ENCODE assay signal across 2 cellular contexts in genomic region chr19:8386990-8387389, GRCh38.
A peak's percentile ranks its signal among the peaks of the same experiment; 100 is the strongest.
TF ChIP-seq lines count a peak whose summit lies in the region.

No MANE protein-coding gene starts in this region.

TF ChIP-seq in A549, 52 proteins besides CTCF, POLR2A, EP300 and RAD21 (continued from another document and continues in another):
- TF ChIP-seq BCL3 (IDR thresholded peaks at IDR 0.05) (no peak), HDAC2 (IDR thresholded peaks at IDR 0.05) (no peak), SREBF2 (IDR thresholded peaks at IDR 0.05) (no peak), PBX3 (IDR thresholded peaks at IDR 0.05) (no peak), NR3C1 (IDR thresholded peaks at IDR 0.05) (no peak), NFE2L2 (conservative IDR thresholded peaks at IDR 0.05; ENCODE audit: low read length) (no peak), RARB (CRISPR knock-in tag; IDR thresholded peaks at IDR 0.05) (no peak), NPAS2 (CRISPR knock-in tag; IDR thresholded peaks at IDR 0.05; ENCODE audit: borderline replicate concordance) (no peak), MYC (IDR thresholded peaks at IDR 0.05; ENCODE audit: borderline replicate concordance, low read length) (no peak), HOXB13 (CRISPR knock-in tag; IDR thresholded peaks at IDR 0.05; ENCODE audit: low read depth) (0 out of 2 replicates have a peak, but pooled peaks have one; percentile 56), ZFP36 (IDR thresholded peaks at IDR 0.05; ENCODE audit: borderline replicate concordance, partially characterized antibody) (no peak), USF2 (IDR thresholded peaks at IDR 0.05) (no peak), ZSCAN20 (CRISPR knock-in tag; IDR thresholded peaks at IDR 0.05) (peak; percentile 83), EHMT2 (IDR thresholded peaks at IDR 0.05; ENCODE audit: low read depth) (no peak), REST (IDR thresholded peaks at IDR 0.05) (no peak), ZC3H11A (IDR thresholded peaks at IDR 0.05) (no peak), RFX5 (IDR thresholded peaks at IDR 0.05) (no peak), KDM1A (IDR thresholded peaks at IDR 0.05; ENCODE audit: low read depth) (no peak), MAFK (IDR thresholded peaks at IDR 0.05; ENCODE audit: partially characterized antibody) (no peak), ATOH8 (CRISPR knock-in tag; IDR thresholded peaks at IDR 0.05; ENCODE audit: low read depth) (0 out of 2 replicates have a peak, but pooled peaks have one; percentile 39), PHF8 (IDR thresholded peaks at IDR 0.05; ENCODE audit: borderline replicate concordance, low read depth) (no peak), HOXA7 (CRISPR knock-in tag; IDR thresholded peaks at IDR 0.05) (no peak), CHD2 (IDR thresholded peaks at IDR 0.05; ENCODE audit: low read length, partially characterized antibody) (no peak), E2F6 (IDR thresholded peaks at IDR 0.05; ENCODE audit: borderline replicate concordance, low read depth) (no peak), CBX8 (IDR thresholded peaks at IDR 0.05) (no peak), HEYL (CRISPR knock-in tag; IDR thresholded peaks at IDR 0.05) (peak; percentile 90), JUN (IDR thresholded peaks at IDR 0.05) (no peak), CBX2 (IDR thresholded peaks at IDR 0.05; ENCODE audit: borderline replicate concordance, low read depth) (no peak), GATA3 (IDR thresholded peaks at IDR 0.05; ENCODE audit: borderline replicate concordance) (no peak), ESRRA (IDR thresholded peaks at IDR 0.05; ENCODE audit: borderline replicate concordance, low read length) (no peak)

TF ChIP-seq in SK-N-SH, 30 proteins besides CTCF, POLR2A, EP300 and RAD21 (continued from another document):
- TF ChIP-seq GATA2 (CRISPR knock-in tag; IDR thresholded peaks at IDR 0.05) = no peak
- no peak for TF ChIP-seq MEF2A (IDR thresholded peaks at IDR 0.05; ENCODE audit: borderline replicate concordance, low read depth)
- no peak for TF ChIP-seq JUND (IDR thresholded peaks at IDR 0.05)
- no peak for TF ChIP-seq CHD2 (IDR thresholded peaks at IDR 0.05; ENCODE audit: low read length, partially characterized antibody)
- no peak for TF ChIP-seq RFX5 (IDR thresholded peaks at IDR 0.05; ENCODE audit: low read length)
- TF ChIP-seq IRF3 (IDR thresholded peaks at IDR 0.05; ENCODE audit: low read depth, low read length) = no peak
- TF ChIP-seq PBX3 (IDR thresholded peaks at IDR 0.05) = no peak
- TF ChIP-seq MXI1 (IDR thresholded peaks at IDR 0.05; ENCODE audit: low read depth, low read length) = no peak
- TF ChIP-seq YY1 (IDR thresholded peaks at IDR 0.05; ENCODE audit: low read depth) = no peak
- no peak for TF ChIP-seq RCOR1 (IDR thresholded peaks at IDR 0.05; ENCODE audit: low read length)
- no peak for TF ChIP-seq USF2 (IDR thresholded peaks at IDR 0.05; ENCODE audit: borderline replicate concordance, low read depth, low read length)
